In genomic region chr11:100004541-100004940, GRCh38 we compare ENCODE assay signal across 23 cellular contexts.
DNase-seq lines count a peak whose midpoint lies in the region; ATAC-seq and TF ChIP-seq lines count a peak whose summit lies in the region.
"Had no signal": no experiment of that assay in that cellular context is flagged by ENCODE, and none has a peak within 500 bp of the region (broad histone marks: within the 10 kb centered on the region; RNA-seq: fewer than 3 reads in every experiment).

No MANE protein-coding gene starts in this region.

- no peak overlapping the region for H3K4me3 ChIP-seq in neural progenitor cell
- H3K4me3 ChIP-seq: PC-9, prostate gland had no signal

- no peaks in the 10 kb centered on the region for H3K36me3 ChIP-seq in neural progenitor cell
- H3K36me3 ChIP-seq: prostate gland had no signal

- H4K20me1 ChIP-seq in neural progenitor cell (ENCODE audit: low read depth): no peaks in the 10 kb centered on the region

- no peak overlapping the region for H3K9ac ChIP-seq in neural progenitor cell

- H3K27me3 ChIP-seq in neural progenitor cell: no peaks in the 10 kb centered on the region

- no peaks in the 10 kb centered on the region for H3K36me3 Mint-ChIP-seq in neural progenitor cell
- H3K36me3 Mint-ChIP-seq in activated naive CD8-positive, alpha-beta T cell treated with anti-CD3 and anti-CD28 coated beads, Interleukin-2, amount 50 U/mL, for 24 hours (ENCODE audit: low read depth): no peaks in the 10 kb centered on the region
- H3K36me3 Mint-ChIP-seq: activated naive CD8-positive, alpha-beta T cell treated with anti-CD3 and anti-CD28 coated beads, Interleukin-2, amount 10 ng/mL, durations not matched to agents 7 days and 5 days had no signal

- H3K4me3 Mint-ChIP-seq in neural progenitor cell: no peak overlapping the region
- H3K4me3 Mint-ChIP-seq in activated naive CD8-positive, alpha-beta T cell treated with anti-CD3 and anti-CD28 coated beads, Interleukin-2, amount 50 U/mL, for 24 hours: no peak overlapping the region
- H3K4me3 Mint-ChIP-seq: activated naive CD8-positive, alpha-beta T cell treated with anti-CD3 and anti-CD28 coated beads, Interleukin-2, amount 10 ng/mL, durations not matched to agents 7 days and 5 days; CD4-positive, alpha-beta T cell; mesothelial cell of epicardium; neural crest cell had no signal

- no peaks in the 10 kb centered on the region for H3K27me3 Mint-ChIP-seq in neural progenitor cell (ENCODE audit: insufficient read depth, low read depth)
- H3K27me3 Mint-ChIP-seq in activated naive CD8-positive, alpha-beta T cell treated with anti-CD3 and anti-CD28 coated beads, Interleukin-2, amount 50 U/mL, for 24 hours: no peaks in the 10 kb centered on the region
- H3K27me3 Mint-ChIP-seq: activated naive CD8-positive, alpha-beta T cell treated with anti-CD3 and anti-CD28 coated beads, Interleukin-2, amount 10 ng/mL, durations not matched to agents 7 days and 5 days; CD4-positive, alpha-beta T cell had no signal

- no peaks in the 10 kb centered on the region for H3F3A ChIP-seq in neural progenitor cell (ENCODE audit: low read depth)

- H2AFZ ChIP-seq in neural progenitor cell (replicated peaks): no peak overlapping the region
- H2AFZ ChIP-seq: PC-9 had no signal

- no peaks in the 10 kb centered on the region for H3K4me1 ChIP-seq in neural progenitor cell
- H3K4me1 ChIP-seq: prostate gland had no signal

- no peaks in the 10 kb centered on the region for H3K9me3 ChIP-seq in neural progenitor cell (ENCODE audit: low read depth)
- H3K9me3 ChIP-seq: prostate gland had no signal

- peak; percentile 11 for DNase-seq in H4 (ENCODE audit: low spot score)
- DNase-seq in glomerular visceral epithelial cell (ENCODE audit: extremely low spot score): peak; percentile 12
- no peak for DNase-seq in neural progenitor cell (ENCODE audit: low spot score)
- no peak for DNase-seq in activated T-cell treated with anti-CD3 and anti-CD28 coated beads, Interleukin-2, amount 50 U/mL, for 1 hour
- no peak for DNase-seq in activated naive CD8-positive, alpha-beta T cell treated with anti-CD3 and anti-CD28 coated beads, Interleukin-2, amount 50 U/mL, for 24 hours
- no peak for DNase-seq in activated effector memory CD4-positive, alpha-beta T cell treated with anti-CD3 and anti-CD28 coated beads, Interleukin-2, amount 50 U/mL, for 16 hours
- DNase-seq: activated CD8-positive, alpha-beta memory T cell treated with anti-CD3 and anti-CD28 coated beads for 24 hours; activated naive CD8-positive, alpha-beta T cell treated with anti-CD3 and anti-CD28 coated beads, Interleukin-2, amount 10 ng/mL, durations not matched to agents 7 days and 5 days; CD4-positive, alpha-beta T cell; central memory CD4-positive, alpha-beta T cell; DMS79; hippocampal formation; IMR-90; kidney; NCI-H1694; T-helper 9 cell had no signal

- H3K4me1 Mint-ChIP-seq in neural progenitor cell: no peaks in the 10 kb centered on the region
- no peaks in the 10 kb centered on the region for H3K4me1 Mint-ChIP-seq in activated naive CD8-positive, alpha-beta T cell treated with anti-CD3 and anti-CD28 coated beads, Interleukin-2, amount 50 U/mL, for 24 hours
- H3K4me1 Mint-ChIP-seq: activated naive CD8-positive, alpha-beta T cell treated with anti-CD3 and anti-CD28 coated beads, Interleukin-2, amount 10 ng/mL, durations not matched to agents 7 days and 5 days; mesothelial cell of epicardium; neural crest cell had no signal

- no peak for ATAC-seq in GM18517 (IDR thresholded peaks at IDR 0.05; ENCODE audit: unreplicated experiment)
- ATAC-seq in activated naive CD8-positive, alpha-beta T cell treated with anti-CD3 and anti-CD28 coated beads, Interleukin-2, amount 50 U/mL, for 24 hours: no peak
- ATAC-seq: activated CD4-positive, CD25-positive, alpha-beta regulatory T cell treated with anti-CD3 and anti-CD28 coated beads, Interleukin-2, amount 50 U/mL, for 24 hours had no signal

- H3K79me2 ChIP-seq in neural progenitor cell (ENCODE audit: low read depth): no peaks in the 10 kb centered on the region

- peaks cover 5% of the 10 kb centered on the region for H3K9me3 Mint-ChIP-seq in neural progenitor cell
- peaks cover 5% of the 10 kb centered on the region for H3K9me3 Mint-ChIP-seq in activated naive CD8-positive, alpha-beta T cell treated with anti-CD3 and anti-CD28 coated beads, Interleukin-2, amount 50 U/mL, for 24 hours

- H3K27ac Mint-ChIP-seq in neural progenitor cell: peak overlapping the region; percentile 5
- no peak overlapping the region for H3K27ac Mint-ChIP-seq in activated naive CD8-positive, alpha-beta T cell treated with anti-CD3 and anti-CD28 coated beads, Interleukin-2, amount 50 U/mL, for 24 hours
- H3K27ac Mint-ChIP-seq: activated naive CD8-positive, alpha-beta T cell treated with anti-CD3 and anti-CD28 coated beads, Interleukin-2, amount 10 ng/mL, durations not matched to agents 7 days and 5 days; CD4-positive, alpha-beta T cell; mesothelial cell of epicardium had no signal

- H3K4me2 ChIP-seq in neural progenitor cell: no peak overlapping the region
- H3K4me2 ChIP-seq: PC-9 had no signal

- peak overlapping the region; percentile 56 for H3K27ac ChIP-seq in angular gyrus (ENCODE audit: low read depth, low read length)
- H3K27ac ChIP-seq in neural progenitor cell: no peak overlapping the region
- H3K27ac ChIP-seq: PC-9, prostate gland had no signal

- no peak for TF ChIP-seq CTCF in neural progenitor cell (IDR thresholded peaks at IDR 0.05)

Comparison
In these comparisons a context has a peak if more than half of its experiments do, and no peak if none do; other contexts are left out.
1. DNase-seq: peak in H4 (single experiment) and glomerular visceral epithelial cell (single experiment); none in neural progenitor cell (single experiment), activated T-cell treated with anti-CD3 and anti-CD28 coated beads, Interleukin-2, amount 50 U/mL, for 1 hour (single experiment), activated naive CD8-positive, alpha-beta T cell treated with anti-CD3 and anti-CD28 coated beads, Interleukin-2, amount 50 U/mL, for 24 hours (single experiment) and activated effector memory CD4-positive, alpha-beta T cell treated with anti-CD3 and anti-CD28 coated beads, Interleukin-2, amount 50 U/mL, for 16 hours (single experiment).